In the genomic region with DNA sequence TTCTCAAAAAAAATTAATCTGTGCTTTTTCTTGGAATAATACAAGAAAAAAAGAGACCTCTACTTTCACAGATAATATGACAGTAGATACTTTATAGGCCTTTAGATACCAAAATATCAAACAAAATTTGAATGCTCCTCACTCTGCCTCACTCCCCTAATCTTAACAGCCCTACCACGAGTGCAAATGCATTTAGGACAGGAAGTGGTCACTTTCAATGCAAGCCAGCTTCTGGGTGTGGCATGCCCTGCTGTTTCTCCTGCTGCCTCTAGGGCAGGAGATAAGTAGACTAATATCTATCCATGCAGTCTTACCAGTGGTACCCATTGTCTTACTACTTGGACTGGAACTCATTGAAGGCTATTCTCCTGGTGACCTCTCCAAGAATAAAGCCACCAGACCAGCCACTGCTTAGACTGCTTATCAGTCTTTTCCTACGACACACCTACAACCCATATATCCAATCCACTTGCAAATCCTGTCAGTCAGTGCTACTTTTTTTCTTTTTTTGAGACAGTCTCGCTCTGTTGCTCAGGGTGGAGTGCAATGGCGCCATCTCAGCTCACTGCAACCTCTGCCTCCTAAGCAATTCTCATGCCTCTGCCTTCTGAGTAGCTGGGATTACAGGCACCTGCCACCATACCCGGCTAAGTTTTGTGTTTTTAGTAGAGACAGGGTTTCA, we compare ENCODE assay signal across 9 cellular contexts. TPM values are rescaled to one million over a fixed set of nuclear protein-coding genes. Genes with fewer than 3 reads are reported as not detected.
DNase-seq lines count a peak whose midpoint lies in the region; ATAC-seq, FAIRE-seq and TF ChIP-seq lines count a peak whose summit lies in the region.
"Had no signal": no experiment of that assay in that cellular context is flagged by ENCODE, and none has a peak within 500 bp of the region (broad histone marks: within the 10 kb centered on the region; RNA-seq: fewer than 3 reads in every experiment).

No MANE protein-coding gene starts in this region.

- no peaks in the 10 kb centered on the region for H3K36me3 Mint-ChIP-seq in CD8-positive, alpha-beta T cell
- H3K36me3 Mint-ChIP-seq in stimulated activated memory B cell treated with anti-CD40 and anti-IgM and Interleukin-4, amounts not matched to agents 10 μg/mL and 1 μg/mL and 100 μg/mL, for 72 hours, result no peaks in the 10 kb centered on the region

- H3K27ac Mint-ChIP-seq in CD8-positive, alpha-beta T cell, result no peak overlapping the region
- no peak overlapping the region for H3K27ac Mint-ChIP-seq in stimulated activated memory B cell treated with anti-CD40 and anti-IgM and Interleukin-4, amounts not matched to agents 10 μg/mL and 1 μg/mL and 100 μg/mL, for 72 hours
- H3K27ac Mint-ChIP-seq: T-helper 1 cell treated with Interleukin-12 subunit alpha and Interleukin-12 subunit beta and Interleukin-4 antibody, amounts not matched to agents 30 μg/mL and 1 μg/mL, for 36 hours had no signal

- no peak for TF ChIP-seq CTCF in CD8-positive, alpha-beta T cell (IDR thresholded peaks at IDR 0.05)
- TF ChIP-seq CTCF in vagina (IDR thresholded peaks at IDR 0.05) (no peak), pancreas (IDR thresholded peaks at IDR 0.05) (no peak)

- H3K27ac ChIP-seq in CD8-positive, alpha-beta T cell (ENCODE audit: low read depth, low read length), result no peak overlapping the region
- H3K27ac ChIP-seq in vagina (no peak overlapping the region), pancreas (no peak overlapping the region)

- no peak overlapping the region for H3K4me3 Mint-ChIP-seq in CD8-positive, alpha-beta T cell
- H3K4me3 Mint-ChIP-seq in stimulated activated memory B cell treated with anti-CD40 and anti-IgM and Interleukin-4, amounts not matched to agents 10 μg/mL and 1 μg/mL and 100 μg/mL, for 72 hours, result no peak overlapping the region
- H3K4me3 Mint-ChIP-seq: T-helper 1 cell treated with Interleukin-12 subunit alpha and Interleukin-12 subunit beta and Interleukin-4 antibody, amounts not matched to agents 30 μg/mL and 1 μg/mL, for 36 hours had no signal

- peak; percentile 26 for ATAC-seq in CD8-positive, alpha-beta T cell
- peak; percentile 99 for ATAC-seq in GM18519 (IDR thresholded peaks at IDR 0.05; ENCODE audit: low FRiP score, unreplicated experiment)
- peak; percentile 70 for ATAC-seq in HG02840 (IDR thresholded peaks at IDR 0.05; ENCODE audit: low FRiP score, unreplicated experiment)
- peak; percentile 67 for ATAC-seq in stimulated activated memory B cell treated with anti-CD40 and anti-IgM and Interleukin-4, amounts not matched to agents 10 μg/mL and 1 μg/mL and 100 μg/mL, for 72 hours
- no peak for ATAC-seq in pancreas

- no peaks in the 10 kb centered on the region for H3K4me1 ChIP-seq in CD8-positive, alpha-beta T cell (ENCODE audit: insufficient read depth, low read length)
- H3K4me1 ChIP-seq in vagina (no peaks in the 10 kb centered on the region), pancreas (no peaks in the 10 kb centered on the region)

- intact Hi-C loops in CD8-positive, alpha-beta T cell (cut with DNase I, micrococcal nuclease), result no loop called here
- intact Hi-C loops in vagina (cut with DNase I) (no loop called here), pancreas (cut with DNase I) (no loop called here)

- no peaks in the 10 kb centered on the region for H3K9me3 ChIP-seq in CD8-positive, alpha-beta T cell (ENCODE audit: low read length)
- H3K9me3 ChIP-seq in vagina (no peaks in the 10 kb centered on the region), pancreas (no peaks in the 10 kb centered on the region)

- CTCF ChIA-PET in CD8-positive, alpha-beta T cell (lab: Charles Lee), result no interaction called here

- no peaks in the 10 kb centered on the region for H3K9me3 Mint-ChIP-seq in CD8-positive, alpha-beta T cell
- H3K9me3 Mint-ChIP-seq in stimulated activated memory B cell treated with anti-CD40 and anti-IgM and Interleukin-4, amounts not matched to agents 10 μg/mL and 1 μg/mL and 100 μg/mL, for 72 hours, result no peaks in the 10 kb centered on the region
- H3K9me3 Mint-ChIP-seq: T-helper 1 cell treated with Interleukin-12 subunit alpha and Interleukin-12 subunit beta and Interleukin-4 antibody, amounts not matched to agents 30 μg/mL and 1 μg/mL, for 36 hours had no signal

- H3K27me3 Mint-ChIP-seq in CD8-positive, alpha-beta T cell (ENCODE audit: low read depth), result peaks cover 3% of the 10 kb centered on the region
- H3K27me3 Mint-ChIP-seq in stimulated activated memory B cell treated with anti-CD40 and anti-IgM and Interleukin-4, amounts not matched to agents 10 μg/mL and 1 μg/mL and 100 μg/mL, for 72 hours, result peaks cover 31% of the 10 kb centered on the region

- no peak for TF ChIP-seq POLR2A in vagina (IDR thresholded peaks at IDR 0.05)

- peaks cover 4% of the 10 kb centered on the region for H3K4me1 Mint-ChIP-seq in CD8-positive, alpha-beta T cell (ENCODE audit: low read depth)
- H3K4me1 Mint-ChIP-seq in stimulated activated memory B cell treated with anti-CD40 and anti-IgM and Interleukin-4, amounts not matched to agents 10 μg/mL and 1 μg/mL and 100 μg/mL, for 72 hours, result peaks cover 5% of the 10 kb centered on the region

- no peak for FAIRE-seq in pancreas (lab: Jason Lieb, UNC)

- no peaks in the 10 kb centered on the region for H3K36me3 ChIP-seq in CD8-positive, alpha-beta T cell (ENCODE audit: insufficient read depth, low read length)
- H3K36me3 ChIP-seq in vagina (no peaks in the 10 kb centered on the region), pancreas (no peaks in the 10 kb centered on the region)

- WGBS in pancreas, 2 donors, result 70 to 74% methylated on average over 5 of the region's 5 CpGs

- H3K4me3 ChIP-seq in CD8-positive, alpha-beta T cell (ENCODE audit: low read depth, low read length), result no peak overlapping the region
- H3K4me3 ChIP-seq in vagina (no peak overlapping the region), pancreas (no peak overlapping the region)

- H3K27me3 ChIP-seq in CD8-positive, alpha-beta T cell (ENCODE audit: insufficient read depth, low read length), result no peaks in the 10 kb centered on the region
- H3K27me3 ChIP-seq in vagina (no peaks in the 10 kb centered on the region), pancreas (no peaks in the 10 kb centered on the region)

- DNase-seq in CD8-positive, alpha-beta T cell, result no peak
- peak; percentile 38 for DNase-seq in NCI-H510A (lab: John Stamatoyannopoulos, UW)
- peak; percentile 1 for DNase-seq in central memory CD4-positive, alpha-beta T cell
- DNase-seq in vagina (ENCODE audit: extremely low spot score in 2 of 2), result no peak
- DNase-seq in pancreas, result no peak

- POLR2A ChIA-PET in CD8-positive, alpha-beta T cell (lab: Charles Lee), result no interaction called here

RNA-seq across cellular contexts. Expression of gene FRRS1L, which starts 23.0 kb away (rescaled TPM):
- total RNA-seq in CD8-positive, alpha-beta T cell, result not detected
- total RNA-seq in vagina, result 2.2 TPM
- total RNA-seq in pancreas, result 1 to 10 TPM in 2 of 6 donors, under 1 TPM in 4; 0.19 to 2.1 (median 0.80) TPM
- 1 to 10 TPM in 1 of 2 donors, under 1 TPM in 1; 0.42 to 3.0 TPM for polyA plus RNA-seq in pancreas

RNA-seq across cellular contexts. Expression of gene TMEM245, which starts 24.3 kb away (rescaled TPM):
- total RNA-seq in CD8-positive, alpha-beta T cell, result 10 to 100 TPM; 22.8 to 24.7 TPM
- 47.4 TPM for total RNA-seq in vagina
- 10 to 100 TPM; 19.1 to 34.1 (median 24.1) TPM for total RNA-seq in pancreas
- 10 to 100 TPM in 1 of 2 donors, 1 to 10 TPM in 1; 4.9 to 14.4 TPM for polyA plus RNA-seq in pancreas

Comparison
In these comparisons a context has a peak if more than half of its experiments do, and no peak if none do; other contexts are left out.
1. ATAC-seq: peak in CD8-positive, alpha-beta T cell (single experiment), GM18519 (single experiment), HG02840 (single experiment) and stimulated activated memory B cell treated with anti-CD40 and anti-IgM and Interleukin-4, amounts not matched to agents 10 μg/mL and 1 μg/mL and 100 μg/mL, for 72 hours (single experiment); none in pancreas (0 of 4).
2. DNase-seq: peak in NCI-H510A (single experiment) and central memory CD4-positive, alpha-beta T cell (single experiment); none in CD8-positive, alpha-beta T cell (0 of 7), vagina (0 of 2) and pancreas (0 of 6).